ENCODE assay signal across 8 cellular contexts in genomic region chr12:120583478-120584030, GRCh38. TPM values are rescaled to one million over a fixed set of nuclear protein-coding genes. Genes with fewer than 3 reads are reported as not detected.
DNase-seq lines count a peak whose midpoint lies in the region; ATAC-seq and TF ChIP-seq lines count a peak whose summit lies in the region.

No MANE protein-coding gene starts in this region.

- WGBS in esophagus squamous epithelium, 2 donors: 20 to 30% methylated on average over 13 to 15 of the region's 20 CpGs

- H3K36me3 Mint-ChIP-seq in natural killer cell: no peaks in the 10 kb centered on the region
- H3K36me3 Mint-ChIP-seq in stimulated activated memory B cell treated with anti-CD40 and anti-IgM and Interleukin-4, amounts not matched to agents 10 μg/mL and 1 μg/mL and 100 μg/mL, for 72 hours: no peaks in the 10 kb centered on the region

- H3K27ac ChIP-seq in esophagus squamous epithelium: no peak overlapping the region

- H3K4me3 ChIP-seq in esophagus squamous epithelium: peak overlapping the region in 1 of 4 donors; percentile 35

- H3K27me3 Mint-ChIP-seq in natural killer cell (ENCODE audit: low read depth in 2 of 2): peaks cover 8 to 17% of the 10 kb centered on the region in 2 donors
- H3K27me3 Mint-ChIP-seq in stimulated activated memory B cell treated with anti-CD40 and anti-IgM and Interleukin-4, amounts not matched to agents 10 μg/mL and 1 μg/mL and 100 μg/mL, for 72 hours: no peaks in the 10 kb centered on the region

- peaks cover 3 to 16% (median 12%) of the 10 kb centered on the region in 3 donors for H3K36me3 ChIP-seq in esophagus squamous epithelium

- ATAC-seq in natural killer cell (peak; percentile 20 to 68 (median 59)), GM21786 (IDR thresholded peaks at IDR 0.05; ENCODE audit: unreplicated experiment) (no peak)
- peak; percentile 25 for ATAC-seq in stimulated activated memory B cell treated with anti-CD40 and anti-IgM and Interleukin-4, amounts not matched to agents 10 μg/mL and 1 μg/mL and 100 μg/mL, for 72 hours

- TF ChIP-seq CTCF in esophagus squamous epithelium (IDR thresholded peaks at IDR 0.05): peak; percentile 85 to 93 (median 89)
- peak; percentile 98 for TF ChIP-seq CTCF in natural killer cell (IDR thresholded peaks at IDR 0.05)

- H3K4me1 ChIP-seq in esophagus squamous epithelium: peaks cover 19 to 47% (median 33%) of the 10 kb centered on the region in 3 donors

- no peaks in the 10 kb centered on the region for H3K9me3 Mint-ChIP-seq in natural killer cell
- H3K9me3 Mint-ChIP-seq in stimulated activated memory B cell treated with anti-CD40 and anti-IgM and Interleukin-4, amounts not matched to agents 10 μg/mL and 1 μg/mL and 100 μg/mL, for 72 hours: no peaks in the 10 kb centered on the region

- H3K4me1 Mint-ChIP-seq in natural killer cell: peaks cover 30 to 36% of the 10 kb centered on the region in 2 donors
- peaks cover 48% of the 10 kb centered on the region for H3K4me1 Mint-ChIP-seq in stimulated activated memory B cell treated with anti-CD40 and anti-IgM and Interleukin-4, amounts not matched to agents 10 μg/mL and 1 μg/mL and 100 μg/mL, for 72 hours

- intact Hi-C loops in esophagus squamous epithelium (cut with DNase I) (loop anchor here (10.0 kb wide), 1 partner anchor 391 kb away; the partner anchor contains the start of gene HNF1A), natural killer cell (cut with micrococcal nuclease) (loop anchor here (1.0 to 10.0 kb wide), 8 partner anchors 46 to 527 kb away; partner anchors contain the start of genes ACADS and COX6A1)

- H3K9me3 ChIP-seq in esophagus squamous epithelium: no peaks in the 10 kb centered on the region

- peaks cover 0 to 12% (median 0%) of the 10 kb centered on the region in 4 donors for H3K27me3 ChIP-seq in esophagus squamous epithelium

- peak overlapping the region; percentile 79 for H3K4me3 Mint-ChIP-seq in natural killer cell
- H3K4me3 Mint-ChIP-seq in stimulated activated memory B cell treated with anti-CD40 and anti-IgM and Interleukin-4, amounts not matched to agents 10 μg/mL and 1 μg/mL and 100 μg/mL, for 72 hours: peak overlapping the region; percentile 65

- H3K27ac Mint-ChIP-seq in natural killer cell: peak overlapping the region; percentile 50 to 59
- no peak overlapping the region for H3K27ac Mint-ChIP-seq in stimulated activated memory B cell treated with anti-CD40 and anti-IgM and Interleukin-4, amounts not matched to agents 10 μg/mL and 1 μg/mL and 100 μg/mL, for 72 hours

- DNase-seq in COLO668 (lab: John Stamatoyannopoulos, UW; ENCODE audit: unreplicated experiment) (peak; percentile 72), HuH-7.5 (ENCODE audit: low spot score) (peak; percentile 49), OCI-M1 (lab: John Stamatoyannopoulos, UW) (peak; percentile 80), esophagus squamous epithelium (lab: John Stamatoyannopoulos, UW) (no peak), natural killer cell (peak; percentile 86)
- peak; percentile 82 for DNase-seq in activated T-cell treated with anti-CD3 and anti-CD28 coated beads, Interleukin-2, amount 50 U/mL, for 1 hour

- no peak for TF ChIP-seq POLR2A in esophagus squamous epithelium (IDR thresholded peaks at IDR 0.05)

RNA-seq across cellular contexts. Expression of gene POP5, which starts 2.4 kb away (rescaled TPM):
- total RNA-seq in esophagus squamous epithelium (10 to 100 TPM; 15.6 to 28.1 (median 22.6) TPM), natural killer cell (10 to 100 TPM; 38.7 to 54.3 (median 42.9) TPM)

RNA-seq across cellular contexts. Expression of gene RNF10, which starts 49.4 kb away (rescaled TPM):
- total RNA-seq in esophagus squamous epithelium (100 to 1,000 TPM in 3 of 4 donors, 10 to 100 TPM in 1; 93.9 to 163 (median 120) TPM), natural killer cell (100 to 1,000 TPM; 371 to 488 (median 389) TPM)

RNA-seq across cellular contexts. Expression of gene COQ5, which starts 54.6 kb away (rescaled TPM):
- total RNA-seq in esophagus squamous epithelium (10 to 100 TPM; 12.2 to 27.7 (median 20.3) TPM), natural killer cell (10 to 100 TPM; 11.4 to 17.1 (median 14.6) TPM)

RNA-seq across cellular contexts. Expression of gene CABP1, which starts 56.9 kb away (rescaled TPM):
- 1 to 10 TPM in 2 of 4 donors, under 1 TPM in 2; 0.19 to 2.4 (median 1.3) TPM for total RNA-seq in esophagus squamous epithelium
- total RNA-seq in natural killer cell: not detected
